ENCODE assay signal across 30 cellular contexts in genomic region chr10:101687088-101687487, GRCh38. TPM values are rescaled to one million over a fixed set of nuclear protein-coding genes. Genes with fewer than 3 reads are reported as not detected.
DNase-seq lines count a peak whose midpoint lies in the region; ATAC-seq and TF ChIP-seq lines count a peak whose summit lies in the region.
"Had no signal": no experiment of that assay in that cellular context is flagged by ENCODE, and none has a peak within 500 bp of the region (broad histone marks: within the 10 kb centered on the region; RNA-seq: fewer than 3 reads in every experiment).

No MANE protein-coding gene starts in this region.

- DNase-seq in NCI-H524 (lab: John Stamatoyannopoulos, UW) (peak; percentile 6 to 37), NCI-H524 treated with DMSO at 0.1 percent for 48 hours (lab: John Stamatoyannopoulos, UW) (no peak), GM23248 (no peak), OCI-LY7 (ENCODE audit: low spot score) (no peak), iPS-NIHi11 (ENCODE audit: low spot score) (no peak), PC-3 (no peak)
- no peak for DNase-seq in activated naive CD8-positive, alpha-beta T cell treated with anti-CD3 and anti-CD28 coated beads, Interleukin-2, amount 50 U/mL, for 24 hours
- no peak for DNase-seq in naive thymus-derived CD8-positive, alpha-beta T cell
- DNase-seq: activated B cell treated with CpG ODN at 0.5 μM for 24 hours; activated CD4-positive, alpha-beta memory T cell treated with anti-CD3 and anti-CD28 coated beads for 36 hours; activated effector memory CD4-positive, alpha-beta T cell treated with anti-CD3 and anti-CD28 coated beads, Interleukin-2, amount 50 U/mL, for 16 hours; Caco-2; effector CD8-positive, alpha-beta T cell; foreskin fibroblast; immature natural killer cell; mesenchymal stem cell; MG63; naive thymus-derived CD4-positive, alpha-beta T cell; NCI-H1436 treated with DMSO at 0.1 percent for 48 hours; NCI-H748 treated with DMSO at 0.1 percent for 48 hours; stimulated activated CD4-positive, alpha-beta T cell treated with anti-CD3 and anti-CD28 coated beads, Interleukin-12 subunit alpha, Interleukin-12 subunit beta, amount 100 ng/mL, for 4 hours; stimulated activated CD4-positive, alpha-beta T cell treated with anti-CD3 and anti-CD28 coated beads, Interleukin-4, amount 100 ng/mL, for 24 hours; stimulated activated naive B cell treated with anti-CD40 and anti-IgM and Interleukin-4, amounts not matched to agents 10 μg/mL and 1 μg/mL and 100 μg/mL, for 72 hours had no signal

- peaks cover 71% of the 10 kb centered on the region for H3K4me1 Mint-ChIP-seq in activated naive CD8-positive, alpha-beta T cell treated with anti-CD3 and anti-CD28 coated beads, Interleukin-2, amount 50 U/mL, for 24 hours
- H3K4me1 Mint-ChIP-seq in naive thymus-derived CD8-positive, alpha-beta T cell = peaks cover 45 to 88% (median 85%) of the 10 kb centered on the region in 4 donors

- POLR2A ChIA-PET in naive thymus-derived CD8-positive, alpha-beta T cell (lab: Charles Lee) = no interaction called here
- POLR2A ChIA-PET in OCI-LY7 (lab: Charles Lee) = no interaction called here
- POLR2A ChIA-PET in PC-3 (lab: Charles Lee; ENCODE audit: unreplicated experiment) = no interaction called here

- H2AFZ ChIP-seq in GM23248 (no peak overlapping the region), OCI-LY7 (ENCODE audit: low read length) (no peak overlapping the region), PC-3 (ENCODE audit: low read length) (no peak overlapping the region)
- H2AFZ ChIP-seq: hepatocyte, parathyroid adenoma had no signal

- TF ChIP-seq CTCF in OCI-LY7 (conservative IDR thresholded peaks at IDR 0.05; ENCODE audit: low read length) = no peak
- TF ChIP-seq CTCF in PC-3 (conservative IDR thresholded peaks at IDR 0.05; ENCODE audit: low read depth, low read length) = no peak

- 94% methylated on average over 3 of the region's 3 CpGs for WGBS in GM23248 (ENCODE audit: low coverage in 1 of 2, low lambda C conversion rate in 2 of 2, missing lambda C conversion rate in 2 of 2), 2 experiments

- no peaks in the 10 kb centered on the region for H3K27me3 ChIP-seq in GM23248 (replicated peaks; ENCODE audit: insufficient read depth)
- no peaks in the 10 kb centered on the region for H3K27me3 ChIP-seq in PC-3 (ENCODE audit: low read length)
- H3K27me3 ChIP-seq: hepatocyte, MG63, right atrium auricular region, vagina had no signal

- H3K9me3 ChIP-seq in GM23248 (ENCODE audit: low read depth) (no peaks in the 10 kb centered on the region), OCI-LY7 (ENCODE audit: low read length) (no peaks in the 10 kb centered on the region), PC-3 (ENCODE audit: low read length) (no peaks in the 10 kb centered on the region)
- H3K9me3 ChIP-seq: Caco-2, MG63, right atrium auricular region, thoracic aorta, vagina had no signal

- peak overlapping the region; percentile 27 for H3K27ac Mint-ChIP-seq in activated naive CD8-positive, alpha-beta T cell treated with anti-CD3 and anti-CD28 coated beads, Interleukin-2, amount 50 U/mL, for 24 hours
- peak overlapping the region in 7 of 10 donors; percentile 2 to 76 (median 32) for H3K27ac Mint-ChIP-seq in naive thymus-derived CD8-positive, alpha-beta T cell
- H3K27ac Mint-ChIP-seq: activated B cell treated with CpG ODN at 0.5 μM for 24 hours; activated CD4-positive, alpha-beta memory T cell treated with anti-CD3 and anti-CD28 coated beads for 36 hours; B cell had no signal

- H3K9ac ChIP-seq in GM23248 (no peak overlapping the region), PC-3 (ENCODE audit: low read length) (no peak overlapping the region)
- H3K9ac ChIP-seq: parathyroid adenoma had no signal

- in situ Hi-C loops in GM23248 (cut with MboI) = no loop called here

- no peak overlapping the region for H3K4me3 Mint-ChIP-seq in activated naive CD8-positive, alpha-beta T cell treated with anti-CD3 and anti-CD28 coated beads, Interleukin-2, amount 50 U/mL, for 24 hours
- peak overlapping the region in 3 of 10 donors; percentile 2 to 5 (median 4) for H3K4me3 Mint-ChIP-seq in naive thymus-derived CD8-positive, alpha-beta T cell
- H3K4me3 Mint-ChIP-seq: activated B cell treated with CpG ODN at 0.5 μM for 24 hours; activated CD4-positive, alpha-beta memory T cell treated with anti-CD3 and anti-CD28 coated beads for 36 hours; B cell; immature natural killer cell; stimulated activated naive B cell treated with anti-CD40 and anti-IgM and Interleukin-4, amounts not matched to agents 10 μg/mL and 1 μg/mL and 100 μg/mL, for 72 hours had no signal

- no peaks in the 10 kb centered on the region for H3K9me2 ChIP-seq in GM23248 (ENCODE audit: insufficient read depth)
- H3K9me2 ChIP-seq in OCI-LY7 (ENCODE audit: insufficient read depth, low read length) = no peaks in the 10 kb centered on the region
- H3K9me2 ChIP-seq in PC-3 (replicated peaks; ENCODE audit: low read length) = no peaks in the 10 kb centered on the region

- no peaks in the 10 kb centered on the region for H3K9me3 Mint-ChIP-seq in activated naive CD8-positive, alpha-beta T cell treated with anti-CD3 and anti-CD28 coated beads, Interleukin-2, amount 50 U/mL, for 24 hours
- peaks cover 0 to 2% (median 0%) of the 10 kb centered on the region in 9 donors for H3K9me3 Mint-ChIP-seq in naive thymus-derived CD8-positive, alpha-beta T cell
- H3K9me3 Mint-ChIP-seq: activated B cell treated with CpG ODN at 0.5 μM for 24 hours; activated CD4-positive, alpha-beta memory T cell treated with anti-CD3 and anti-CD28 coated beads for 36 hours; immature natural killer cell; naive thymus-derived CD4-positive, alpha-beta T cell had no signal

- H4K20me1 ChIP-seq in GM23248 (ENCODE audit: insufficient read depth) (peaks cover 12% of the 10 kb centered on the region), OCI-LY7 (ENCODE audit: insufficient read depth, low read length) (peaks cover 17% of the 10 kb centered on the region), PC-3 (ENCODE audit: low read length) (no peaks in the 10 kb centered on the region)

- CTCF ChIA-PET in OCI-LY7 (lab: Charles Lee; ENCODE audit: unreplicated experiment) = no interaction called here
- CTCF ChIA-PET in PC-3 (lab: Charles Lee) = no interaction called here

- H3F3A ChIP-seq in GM23248 (ENCODE audit: insufficient read depth) (peaks cover 14% of the 10 kb centered on the region; the same call in 1 of the 2 replicates), PC-3 (ENCODE audit: low read length, unreplicated experiment) (no peaks in the 10 kb centered on the region)

- intact Hi-C loops in OCI-LY7 (cut with micrococcal nuclease; ENCODE audit: unreplicated experiment) = no loop called here
- intact Hi-C loops in PC-3 (cut with micrococcal nuclease) = no loop called here

- H3K4me1 ChIP-seq in GM23248 (ENCODE audit: insufficient read depth) = peaks cover 23% of the 10 kb centered on the region
- H3K4me1 ChIP-seq in OCI-LY7 (ENCODE audit: insufficient read depth, low read length, poor library complexity, severe bottlenecking) = peaks cover 15% of the 10 kb centered on the region
- H3K4me1 ChIP-seq in PC-3 (ENCODE audit: insufficient read depth, low read length) = no peaks in the 10 kb centered on the region
- H3K4me1 ChIP-seq: Caco-2 had no signal

- H3K27me3 Mint-ChIP-seq in activated naive CD8-positive, alpha-beta T cell treated with anti-CD3 and anti-CD28 coated beads, Interleukin-2, amount 50 U/mL, for 24 hours = no peaks in the 10 kb centered on the region
- H3K27me3 Mint-ChIP-seq in naive thymus-derived CD8-positive, alpha-beta T cell = no peaks in the 10 kb centered on the region
- H3K27me3 Mint-ChIP-seq: activated B cell treated with CpG ODN at 0.5 μM for 24 hours; activated CD4-positive, alpha-beta memory T cell treated with anti-CD3 and anti-CD28 coated beads for 36 hours; B cell; IgD-negative memory B cell; naive thymus-derived CD4-positive, alpha-beta T cell; stimulated activated naive B cell treated with anti-CD40 and anti-IgM and Interleukin-4, amounts not matched to agents 10 μg/mL and 1 μg/mL and 100 μg/mL, for 72 hours had no signal

- H3K36me3 Mint-ChIP-seq in activated naive CD8-positive, alpha-beta T cell treated with anti-CD3 and anti-CD28 coated beads, Interleukin-2, amount 50 U/mL, for 24 hours (ENCODE audit: low read depth) = peaks cover 8% of the 10 kb centered on the region
- peaks cover 0 to 43% (median 6%) of the 10 kb centered on the region in 3 donors for H3K36me3 Mint-ChIP-seq in naive thymus-derived CD8-positive, alpha-beta T cell

- H3K79me2 ChIP-seq in GM23248 (ENCODE audit: insufficient read depth) (peaks cover 82% of the 10 kb centered on the region), OCI-LY7 (ENCODE audit: insufficient read depth, low read depth, low read length) (peaks cover 29% of the 10 kb centered on the region; the same call in 1 of the 2 replicates), PC-3 (ENCODE audit: low read length) (peaks cover 21% of the 10 kb centered on the region)

- no peak overlapping the region for H3K4me3 ChIP-seq in GM23248
- no peak overlapping the region for H3K4me3 ChIP-seq in OCI-LY7 (ENCODE audit: low read depth, low read length, poor library complexity, severe bottlenecking)
- H3K4me3 ChIP-seq in PC-3 (ENCODE audit: low read length) = no peak overlapping the region
- H3K4me3 ChIP-seq: hepatocyte, MG63, right atrium auricular region, thoracic aorta, vagina had no signal

- BruUV-seq in OCI-LY7 (replicated peaks; lab: Mats Ljungman, UMichigan) = no TSS peak
- BruUV-seq in PC-3 (replicated peaks; lab: Mats Ljungman, UMichigan) = no TSS peak

- ATAC-seq in activated naive CD8-positive, alpha-beta T cell treated with anti-CD3 and anti-CD28 coated beads, Interleukin-2, amount 50 U/mL, for 24 hours = no peak
- ATAC-seq in naive thymus-derived CD8-positive, alpha-beta T cell = no peak
- no peak for ATAC-seq in PC-3
- ATAC-seq: naive thymus-derived CD4-positive, alpha-beta T cell; stimulated activated naive B cell treated with anti-CD40 and anti-IgM and Interleukin-4, amounts not matched to agents 10 μg/mL and 1 μg/mL and 100 μg/mL, for 72 hours had no signal

- H3K27ac ChIP-seq in GM23248 (peak overlapping the region; percentile 44), OCI-LY7 (ENCODE audit: low read depth, low read length, poor library complexity, severe bottlenecking) (no peak overlapping the region), PC-3 (ENCODE audit: low read length) (no peak overlapping the region)
- H3K27ac ChIP-seq: hepatocyte, parathyroid adenoma, right atrium auricular region, thoracic aorta, vagina had no signal

- H3K36me3 ChIP-seq in GM23248 (ENCODE audit: low read depth) (no peaks in the 10 kb centered on the region), OCI-LY7 (ENCODE audit: insufficient read depth, low read length) (peaks cover 40% of the 10 kb centered on the region), PC-3 (ENCODE audit: low read depth, low read length) (no peaks in the 10 kb centered on the region)
- H3K36me3 ChIP-seq: MG63, right atrium auricular region, thoracic aorta, vagina had no signal

- no peak overlapping the region for H3K4me2 ChIP-seq in GM23248 (ENCODE audit: unreplicated experiment)
- no peak overlapping the region for H3K4me2 ChIP-seq in OCI-LY7 (ENCODE audit: low read length)
- no peak overlapping the region for H3K4me2 ChIP-seq in PC-3 (ENCODE audit: low read length)
- H3K4me2 ChIP-seq: hepatocyte had no signal

RNA-seq across cellular contexts. Expression of gene FBXW4, which starts 7.9 kb away (rescaled TPM):
- total RNA-seq in GM23248 (2014; rRNA removed; shearing (Covaris generic)) = 18.7 and 26.8 TPM in 2 replicates
- polyA plus RNA-seq in GM23248 (2016; fragmentation: Nextera tagmentation; extraction: Ambion mirVana) = 3.5 and 4.6 TPM in 2 replicates
- total RNA-seq in naive thymus-derived CD8-positive, alpha-beta T cell = 100 to 1,000 TPM in 1 of 2 experiments, 10 to 100 TPM in 1; 91.2 to 106 TPM
- polyA plus RNA-seq in naive thymus-derived CD8-positive, alpha-beta T cell = 10 to 100 TPM in 1 of 3 donors, 1 to 10 TPM in 2; 6.1 to 13.1 (median 6.5) TPM
- total RNA-seq in OCI-LY7 (2014; rRNA removed; shearing (Covaris generic)) = 43.1 and 50.3 TPM in 2 replicates
- total RNA-seq in OCI-LY7 (2022) = 54.2 and 60.9 TPM in 2 replicates
- total RNA-seq in PC-3 (2014; rRNA removed) = 17.7 and 18.8 TPM in 2 replicates

Comparison
In these comparisons a context has a peak if more than half of its experiments do, and no peak if none do; other contexts are left out.
1. DNase-seq: peak in NCI-H524 (2 of 2); none in NCI-H524 treated with DMSO at 0.1 percent for 48 hours (single experiment), GM23248 (single experiment), activated naive CD8-positive, alpha-beta T cell treated with anti-CD3 and anti-CD28 coated beads, Interleukin-2, amount 50 U/mL, for 24 hours (single experiment), naive thymus-derived CD8-positive, alpha-beta T cell (0 of 10), OCI-LY7 (single experiment), iPS-NIHi11 (single experiment) and PC-3 (single experiment).